8 cellular contexts compared by ENCODE assay signal in genomic region chr22:39308614-39309363, GRCh38. TPM values are rescaled to one million over a fixed set of nuclear protein-coding genes. Genes with fewer than 3 reads are reported as not detected.
DNase-seq lines count a peak whose midpoint lies in the region; ATAC-seq and TF ChIP-seq lines count a peak whose summit lies in the region.

No MANE protein-coding gene starts in this region.

- H3K27me3 ChIP-seq in SK-N-SH (ENCODE audit: insufficient read depth) (no peaks in the 10 kb centered on the region), gastroesophageal sphincter (no peaks in the 10 kb centered on the region), skeletal muscle satellite cell (ENCODE audit: control insufficient read depth, insufficient read depth, low read length) (no peaks in the 10 kb centered on the region), Karpas-422 (ENCODE audit: low read length) (no peaks in the 10 kb centered on the region)

- TF ChIP-seq EP300 in SK-N-SH (IDR thresholded peaks at IDR 0.05; ENCODE audit: borderline replicate concordance in 1 of 2, low read depth in 1 of 2, low read length in 1 of 2) (peak in 1 of 2 experiments; percentile 47; a peak in 1 of 4 replicates), gastroesophageal sphincter (IDR thresholded peaks at IDR 0.05) (no peak)

- no peaks in the 10 kb centered on the region; a peak in 2 of 4 replicates for H3K4me1 ChIP-seq in SK-N-SH (ENCODE audit: control insufficient read depth in 1 of 2, insufficient read depth in 2 of 2, low read depth in 1 of 2, low read length in 1 of 2)
- peaks cover 0 to 33% (median 13%) of the 10 kb centered on the region in 3 donors for H3K4me1 ChIP-seq in gastroesophageal sphincter
- H3K4me1 ChIP-seq in skeletal muscle satellite cell (ENCODE audit: control insufficient read depth, insufficient read depth, low read length): peaks cover 36% of the 10 kb centered on the region
- H3K4me1 ChIP-seq in Karpas-422 (ENCODE audit: low read length): no peaks in the 10 kb centered on the region; the same call in 1 of the 2 replicates

- TF ChIP-seq CTCF in SK-N-SH (IDR thresholded peaks at IDR 0.05) (peak; percentile 31), gastroesophageal sphincter (IDR thresholded peaks at IDR 0.05) (peak in 1 of 4 experiments; percentile 16)

- TF ChIP-seq POLR2A in gastroesophageal sphincter (IDR thresholded peaks at IDR 0.05): no peak

- H3K4me2 ChIP-seq in SK-N-SH (peak overlapping the region; percentile 57; the same call in 1 of the 2 replicates), skeletal muscle satellite cell (ENCODE audit: low read length) (peak overlapping the region; percentile 79), Karpas-422 (ENCODE audit: low read depth, low read length, poor library complexity, severe bottlenecking) (no peak overlapping the region)

- POLR2A ChIA-PET in SK-N-SH (lab: Yijun Ruan, JAX): no interaction called here

- WGBS in SK-N-SH (ENCODE audit: low lambda C conversion rate): 6% methylated on average over 9 of the region's 24 CpGs
- WGBS in gastroesophageal sphincter (ENCODE audit: low coverage in 1 of 2), 2 donors: 27 to 56% methylated on average over 3 to 23 of the region's 24 CpGs

- DNase-seq in GOT3 (lab: John Stamatoyannopoulos, UW): peak; percentile 47
- no peak for DNase-seq in SK-N-SH
- DNase-seq in Karpas-422: no peak
- no peak for DNase-seq in putamen (ENCODE audit: low spot score)
- no peak for DNase-seq in SK-N-DZ (ENCODE audit: low spot score)

- H4K20me1 ChIP-seq in SK-N-SH (ENCODE audit: insufficient read depth) (peaks cover 23% of the 10 kb centered on the region), Karpas-422 (ENCODE audit: insufficient read depth, low read depth, low read length) (peaks cover 46% of the 10 kb centered on the region; the same call in 1 of the 2 replicates)

- H3K27ac ChIP-seq in SK-N-SH (ENCODE audit: low read depth in 2 of 2, low read length in 1 of 2): peak overlapping the region in 1 of 2 experiments; percentile 72; a peak in 3 of 4 replicates
- peak overlapping the region in 3 of 4 donors; percentile 75 to 82 (median 79) for H3K27ac ChIP-seq in gastroesophageal sphincter
- no peak overlapping the region for H3K27ac ChIP-seq in Karpas-422 (ENCODE audit: low read length)

- no peak for TF ChIP-seq RAD21 in SK-N-SH (IDR thresholded peaks at IDR 0.05; ENCODE audit: low read length)

- ATAC-seq in gastroesophageal sphincter (peak; percentile 88), HG03565 (IDR thresholded peaks at IDR 0.05; ENCODE audit: unreplicated experiment) (no peak)

- no peaks in the 10 kb centered on the region for H3K9me3 ChIP-seq in SK-N-SH
- H3K9me3 ChIP-seq in gastroesophageal sphincter: no peaks in the 10 kb centered on the region
- no peaks in the 10 kb centered on the region for H3K9me3 ChIP-seq in skeletal muscle satellite cell (replicated peaks; ENCODE audit: low read length)
- H3K9me3 ChIP-seq in Karpas-422 (ENCODE audit: low read length): no peaks in the 10 kb centered on the region

- H3K9ac ChIP-seq in SK-N-SH: peak overlapping the region; percentile 38; the same call in 1 of the 2 replicates
- H3K9ac ChIP-seq in skeletal muscle satellite cell (ENCODE audit: low read depth, low read length): peak overlapping the region; percentile 53
- no peak overlapping the region for H3K9ac ChIP-seq in Karpas-422 (ENCODE audit: low read length)

- H3K79me2 ChIP-seq in SK-N-SH (ENCODE audit: insufficient read depth) (no peaks in the 10 kb centered on the region; the same call in 1 of the 2 replicates), Karpas-422 (ENCODE audit: low read length) (no peaks in the 10 kb centered on the region)

- H3K36me3 ChIP-seq in SK-N-SH (replicated peaks in 1 of 2; ENCODE audit: control insufficient read depth in 1 of 2, insufficient read depth in 2 of 2, low read length in 1 of 2) (peaks cover 0 to 21% of the 10 kb centered on the region in 2 experiments), gastroesophageal sphincter (peaks cover 0 to 26% of the 10 kb centered on the region in 2 donors), skeletal muscle satellite cell (ENCODE audit: insufficient read depth, low read length) (peaks cover 25% of the 10 kb centered on the region), Karpas-422 (ENCODE audit: insufficient read depth, low read length) (peaks cover 31% of the 10 kb centered on the region)

- H2AFZ ChIP-seq in SK-N-SH (ENCODE audit: low read depth) (no peak overlapping the region), Karpas-422 (ENCODE audit: low read length) (no peak overlapping the region)

- peaks cover 9% of the 10 kb centered on the region for H3F3A ChIP-seq in SK-N-SH (replicated peaks; ENCODE audit: insufficient read depth)

- H3K9me2 ChIP-seq in SK-N-SH (no peaks in the 10 kb centered on the region), Karpas-422 (replicated peaks; ENCODE audit: insufficient read depth, low read length) (no peaks in the 10 kb centered on the region)

- CTCF ChIA-PET in SK-N-SH (lab: Yijun Ruan, JAX): interaction anchor here (0.7 to 4.5 kb wide), 5 partner anchors 9 to 173 kb away, joined by 3 to 35 read pairs (median 3); no protein-coding TSS in a partner anchor

- H3K4me3 ChIP-seq in SK-N-SH (ENCODE audit: low read depth in 2 of 2, low read length in 1 of 2) (no peak overlapping the region), gastroesophageal sphincter (peak overlapping the region in 1 of 2 donors; percentile 32), skeletal muscle satellite cell (ENCODE audit: low read length) (peak overlapping the region; percentile 43), Karpas-422 (ENCODE audit: low read length) (no peak overlapping the region)

TF ChIP-seq in SK-N-SH, 30 proteins besides CTCF, POLR2A, EP300 and RAD21 (continues in another document):
- TF ChIP-seq REST (IDR thresholded peaks at IDR 0.05; ENCODE audit: low read depth, low read length) (peak; percentile 74; the same call in 1 of the 2 replicates), YY1 (IDR thresholded peaks at IDR 0.05; ENCODE audit: low read depth) (no peak), JUND (IDR thresholded peaks at IDR 0.05) (peak; percentile 82), GATA2 (CRISPR knock-in tag; IDR thresholded peaks at IDR 0.05) (no peak), POLR2AphosphoS5 (IDR thresholded peaks at IDR 0.05; ENCODE audit: low read depth, low read length) (no peak), GABPA (IDR thresholded peaks at IDR 0.05; ENCODE audit: low read depth) (no peak), TEAD4 (IDR thresholded peaks at IDR 0.05; ENCODE audit: borderline replicate concordance, insufficient read depth) (peak; percentile 62; the same call in 1 of the 2 replicates), PBX3 (IDR thresholded peaks at IDR 0.05) (peak; percentile 85)

RNA-seq across cellular contexts. Expression of gene RPL3, which starts 10.6 kb away (rescaled TPM):
- polyA plus RNA-seq in SK-N-SH (2012; rRNA removed): 4,089 and 4,976 TPM in 2 replicates
- 3,345 and 4,370 TPM in 2 replicates for polyA plus RNA-seq in SK-N-SH (2012; cell fraction: cytosol; rRNA removed)
- polyA plus RNA-seq in SK-N-SH (2012; cell fraction: nucleus; rRNA removed): 1,624 and 1,631 TPM in 2 replicates
- 1,000 to 10,000 TPM; 1,539 to 2,425 (median 1,793) TPM for total RNA-seq in gastroesophageal sphincter
- 2,395 and 3,503 TPM in 2 replicates for total RNA-seq in skeletal muscle satellite cell (2012; rRNA removed)
- 1,770 and 3,552 TPM in 2 replicates for total RNA-seq in Karpas-422 (2014; rRNA removed; shearing (Covaris generic); ENCODE audit: low replicate concordance)
- 2,027 and 2,185 TPM in 2 replicates for polyA plus RNA-seq in SK-N-DZ (2014; cell fraction: cytosol; rRNA removed)
- polyA plus RNA-seq in SK-N-DZ (2014; cell fraction: nucleus; rRNA removed): 1,397 and 1,558 TPM in 2 replicates

RNA-seq across cellular contexts. Expression of gene SYNGR1, which starts 41.0 kb away (rescaled TPM):
- polyA plus RNA-seq in SK-N-SH (2012; rRNA removed): 18.1 and 18.7 TPM in 2 replicates
- 6.5 and 12.2 TPM in 2 replicates for polyA plus RNA-seq in SK-N-SH (2012; cell fraction: cytosol; rRNA removed)
- polyA plus RNA-seq in SK-N-SH (2012; cell fraction: nucleus; rRNA removed): 29.3 and 35.7 TPM in 2 replicates
- total RNA-seq in gastroesophageal sphincter: 10 to 100 TPM; 13.3 to 34.2 (median 20.1) TPM
- 1.7 TPM in 1 of 2 replicates, not detected in the other for total RNA-seq in skeletal muscle satellite cell (2012; rRNA removed)
- 37.2 and 47.7 TPM in 2 replicates for total RNA-seq in Karpas-422 (2014; rRNA removed; shearing (Covaris generic); ENCODE audit: low replicate concordance)
- 21.5 and 24.3 TPM in 2 replicates for polyA plus RNA-seq in SK-N-DZ (2014; cell fraction: cytosol; rRNA removed)
- polyA plus RNA-seq in SK-N-DZ (2014; cell fraction: nucleus; rRNA removed): 43.1 and 61.9 TPM in 2 replicates
